Comparison of ENCODE assay signal across 30 cellular contexts in genomic region chr11:92687724-92688123, GRCh38.
"Had no signal": no experiment of that assay in that cellular context is flagged by ENCODE, and none has a peak within 500 bp of the region (broad histone marks: within the 10 kb centered on the region; RNA-seq: fewer than 3 reads in every experiment).

No MANE protein-coding gene starts in this region.

- H3K79me2 ChIP-seq: parathyroid adenoma had no signal

- H3K4me3 ChIP-seq: adrenal gland, body of pancreas, cardiac muscle cell, heart left ventricle, left ventricle myocardium inferior, lung, right atrium auricular region, smooth muscle cell, upper lobe of left lung, vagina had no signal

- H3K27me3 ChIP-seq: adrenal gland, body of pancreas, cardiac muscle cell, heart left ventricle, right atrium auricular region, upper lobe of left lung, vagina had no signal

- DNase-seq: activated CD4-positive, alpha-beta T cell treated with anti-CD3 and anti-CD28 coated beads for 48 hours; activated CD4-positive, alpha-beta T cell treated with anti-CD3 and anti-CD28 coated beads, Interleukin-2, amount 50 U/mL, for 48 hours; activated CD8-positive, alpha-beta memory T cell treated with anti-CD3 and anti-CD28 coated beads for 24 hours; activated effector memory CD4-positive, alpha-beta T cell treated with Interleukin-2 at 50 U/mL for 16 hours; activated naive CD4-positive, alpha-beta T cell treated with anti-CD3 and anti-CD28 coated beads for 36 hours; activated naive CD8-positive, alpha-beta T cell treated with anti-CD3 and anti-CD28 coated beads for 36 hours; adrenal gland; aorta; body of pancreas; cortex of kidney; effector memory CD8-positive, alpha-beta T cell; foreskin fibroblast; heart left ventricle; hypothalamus; left ventricle myocardium inferior; naive thymus-derived CD8-positive, alpha-beta T cell; nucleus accumbens; stimulated activated CD4-positive, alpha-beta T cell treated with anti-CD3 and anti-CD28 coated beads, Interleukin-1b, Interleukin-23, amount 100 ng/mL, for 48 hours; stimulated activated CD4-positive, alpha-beta T cell treated with anti-CD3 and anti-CD28 coated beads, Interleukin-4, amount 100 ng/mL, for 4 hours; stimulated activated CD8-positive, alpha-beta memory T cell treated with anti-CD3 and anti-CD28 coated beads, Interleukin-4, amount 100 ng/mL, for 48 hours; stimulated activated naive CD8-positive, alpha-beta T cell treated with anti-CD3 and anti-CD28 coated beads, Interleukin-15, amount 100 ng/mL, for 72 hours; substantia nigra; upper lobe of left lung; WERI-Rb-1 had no signal

- H3K4me1 ChIP-seq: adrenal gland, body of pancreas, heart left ventricle, left ventricle myocardium inferior, parathyroid adenoma, right atrium auricular region, upper lobe of left lung, vagina had no signal

- H3K9me3 ChIP-seq: adrenal gland, body of pancreas, heart left ventricle, left ventricle myocardium inferior, right atrium auricular region, upper lobe of left lung, vagina had no signal

- H3K4me2 ChIP-seq: smooth muscle cell had no signal

- H3K36me3 ChIP-seq: adrenal gland, cardiac muscle cell, heart left ventricle, left ventricle myocardium inferior, right atrium auricular region, upper lobe of left lung, vagina, WERI-Rb-1 had no signal

- H3K27ac ChIP-seq: adrenal gland, body of pancreas, cardiac muscle cell, heart left ventricle, left ventricle myocardium inferior, parathyroid adenoma, right atrium auricular region, upper lobe of left lung, vagina, WERI-Rb-1 had no signal

- H3K9ac ChIP-seq: parathyroid adenoma had no signal

- H2AFZ ChIP-seq: parathyroid adenoma had no signal
